27 cellular contexts compared by ENCODE assay signal in genomic region chr22:48829908-48830307, GRCh38.
"Had no signal": no experiment of that assay in that cellular context is flagged by ENCODE, and none has a peak within 500 bp of the region (broad histone marks: within the 10 kb centered on the region; RNA-seq: fewer than 3 reads in every experiment).

No MANE protein-coding gene starts in this region.

- H3K9ac ChIP-seq: neural progenitor cell had no signal

- H3K36me3 ChIP-seq: left lung, lower lobe of right lung, neural progenitor cell, ovary, prostate gland, suprapubic skin, thoracic aorta, tibial artery, uterus had no signal

- H3K4me3 Mint-ChIP-seq: mesothelial cell of epicardium; natural killer cell; nephron progenitor cell; neural progenitor cell; stimulated activated effector memory CD8-positive, alpha-beta T cell treated with anti-CD3 and anti-CD28 coated beads, Interleukin-12 subunit alpha, Interleukin-12 subunit beta, amount 100 ng/mL, for 72 hours; stimulated activated naive CD8-positive, alpha-beta T cell treated with anti-CD3 and anti-CD28 coated beads, Interleukin-15, Interleukin-2, amounts not matched to agents 100 ng/mL and 50 ng/mL, for 24 hours had no signal

- H3K27ac Mint-ChIP-seq: mesothelial cell of epicardium; natural killer cell; nephron progenitor cell; neural progenitor cell; stimulated activated effector memory CD8-positive, alpha-beta T cell treated with anti-CD3 and anti-CD28 coated beads, Interleukin-12 subunit alpha, Interleukin-12 subunit beta, amount 100 ng/mL, for 72 hours; stimulated activated naive CD8-positive, alpha-beta T cell treated with anti-CD3 and anti-CD28 coated beads, Interleukin-15, Interleukin-2, amounts not matched to agents 100 ng/mL and 50 ng/mL, for 24 hours had no signal

- ATAC-seq: left colon; left lung; lower lobe of right lung; natural killer cell; right cardiac atrium; sciatic nerve; stimulated activated effector memory CD8-positive, alpha-beta T cell treated with anti-CD3 and anti-CD28 coated beads, Interleukin-12 subunit alpha, Interleukin-12 subunit beta, amount 100 ng/mL, for 72 hours had no signal

- H3K9me3 ChIP-seq: prostate gland, uterus had no signal

- H3K36me3 Mint-ChIP-seq: mesothelial cell of epicardium; naive B cell; natural killer cell; neural progenitor cell; stimulated activated effector memory CD8-positive, alpha-beta T cell treated with anti-CD3 and anti-CD28 coated beads, Interleukin-12 subunit alpha, Interleukin-12 subunit beta, amount 100 ng/mL, for 72 hours had no signal

- H3K4me1 ChIP-seq: left lung, lower lobe of right lung, prostate gland, suprapubic skin, uterus had no signal

- H3K4me3 ChIP-seq: left lung, lower lobe of right lung, neural progenitor cell, ovary, prostate gland, skin epidermis, suprapubic skin, thoracic aorta, tibial artery, uterus had no signal

- DNase-seq: hypothalamus; lower lobe of right lung; mammary epithelial cell; mesenchymal stem cell; naive B cell; natural killer cell; nephron progenitor cell; ovary; retina; right cardiac atrium; stimulated activated CD4-positive, alpha-beta T cell treated with anti-CD3 and anti-CD28 coated beads, Interleukin-4, amount 100 ng/mL, for 24 hours; stimulated activated naive CD4-positive, alpha-beta T cell; trophoblast cell; uterus had no signal

- FAIRE-seq: keratinocyte had no signal

- H3K27me3 ChIP-seq: neural progenitor cell, ovary, uterus had no signal

- H3K27ac ChIP-seq: left lung, lower lobe of right lung, neural progenitor cell, ovary, prostate gland, skin epidermis, suprapubic skin, thoracic aorta, tibial artery, uterus had no signal
